Comparison of ENCODE assay signal across 11 cellular contexts in genomic region chr19:22321554-22321953, GRCh38. TPM values are rescaled to one million over a fixed set of nuclear protein-coding genes. Genes with fewer than 3 reads are reported as not detected.
"Had no signal": no experiment of that assay in that cellular context is flagged by ENCODE, and none has a peak within 500 bp of the region (broad histone marks: within the 10 kb centered on the region; RNA-seq: fewer than 3 reads in every experiment).

No MANE protein-coding gene starts in this region.

RNA-seq across cellular contexts. Expression of gene ZNF729, which starts 35.3 kb away (rescaled TPM):
- total RNA-seq: OCI-LY7, PC-3, PC-9, Peyer's patch, Right ventricle myocardium inferior, Right ventricle myocardium superior, RPMI7951, SJCRH30, SJSA1, SK-MEL-5 had no signal
- polyA plus RNA-seq: SK-N-SH had no signal
